21 cellular contexts compared by ENCODE assay signal in the genomic region with DNA sequence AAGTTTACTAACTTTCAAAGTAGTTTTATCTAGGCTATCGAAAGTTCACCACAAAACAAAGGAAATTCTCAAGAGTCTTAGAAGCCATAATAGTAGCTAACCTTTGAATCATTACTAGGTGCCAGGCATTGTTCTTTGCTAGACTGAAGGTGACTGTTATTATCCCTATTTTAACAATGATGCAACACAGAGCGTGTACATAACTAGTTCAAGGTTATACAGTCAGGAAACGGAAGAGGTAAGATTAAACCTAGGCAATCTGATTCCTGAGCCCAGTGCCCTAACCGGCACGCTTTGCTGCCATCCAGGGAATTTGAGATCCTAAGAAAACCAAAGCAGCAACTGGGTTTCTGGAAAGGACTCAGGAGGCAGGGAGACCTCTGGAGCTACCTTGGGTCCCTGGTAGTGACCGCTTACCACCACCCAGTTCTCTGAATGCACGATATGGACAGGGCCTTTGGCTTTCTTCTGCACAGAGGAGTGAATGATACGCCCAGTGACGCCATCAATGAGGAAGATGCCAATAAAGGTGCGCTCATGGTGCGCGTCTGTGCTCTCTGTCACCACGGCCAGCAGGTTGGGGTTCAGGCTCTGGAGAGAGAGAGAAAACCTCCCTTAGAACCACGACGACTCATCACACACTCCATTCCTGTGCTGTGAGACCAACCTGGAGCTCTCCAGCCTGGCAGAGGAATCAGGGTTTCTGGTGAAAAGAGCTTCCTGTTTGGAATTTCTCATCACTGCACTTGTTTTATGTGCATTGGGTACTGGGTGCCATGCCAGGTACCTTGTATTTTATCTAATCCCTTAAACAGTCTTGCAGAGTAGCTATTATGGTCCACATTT. TPM values are rescaled to one million over a fixed set of nuclear protein-coding genes. Genes with fewer than 3 reads are reported as not detected.
DNase-seq lines count a peak whose midpoint lies in the region; ATAC-seq, FAIRE-seq and TF ChIP-seq lines count a peak whose summit lies in the region.
"Had no signal": no experiment of that assay in that cellular context is flagged by ENCODE, and none has a peak within 500 bp of the region (broad histone marks: within the 10 kb centered on the region; RNA-seq: fewer than 3 reads in every experiment).

No MANE protein-coding gene starts in this region.

- 44 to 69% (median 45%) methylated on average over 15 of the region's 15 CpGs for WGBS in psoas muscle, 3 donors
- WGBS in upper lobe of left lung, 2 donors: 91 to 93% methylated on average over 15 of the region's 15 CpGs

- no peak for TF ChIP-seq EP300 in upper lobe of left lung (IDR thresholded peaks at IDR 0.05)

- peaks cover 47% of the 10 kb centered on the region for H3K36me3 Mint-ChIP-seq in chondrocyte (ENCODE audit: low read depth)

- H3K27me3 ChIP-seq in psoas muscle (ENCODE audit: insufficient read depth in 3 of 3, low read length in 2 of 3) (no peaks in the 10 kb centered on the region), upper lobe of left lung (no peaks in the 10 kb centered on the region)
- H3K27me3 ChIP-seq: adrenal gland, heart right ventricle, right lobe of liver, SJSA1 had no signal

- no peaks in the 10 kb centered on the region for H3K9me3 Mint-ChIP-seq in chondrocyte (ENCODE audit: low read depth)
- H3K9me3 Mint-ChIP-seq: central memory CD8-positive, alpha-beta T cell; stimulated activated memory B cell treated with anti-CD40 and anti-IgM and Interleukin-4, amounts not matched to agents 10 μg/mL and 1 μg/mL and 100 μg/mL, for 72 hours had no signal

- FAIRE-seq in RCC 7860 (lab: Jason Lieb, UNC): no peak
- FAIRE-seq: HTR-8/SVneo had no signal

- ATAC-seq in psoas muscle (peak; percentile 36 to 76 (median 70)), upper lobe of left lung (ENCODE audit: low FRiP score in 2 of 2) (no peak)
- ATAC-seq: heart right ventricle; stimulated activated memory B cell treated with anti-CD40 and anti-IgM and Interleukin-4, amounts not matched to agents 10 μg/mL and 1 μg/mL and 100 μg/mL, for 72 hours had no signal

- no peak for TF ChIP-seq CTCF in coronary artery (IDR thresholded peaks at IDR 0.05)
- no peak for TF ChIP-seq CTCF in psoas muscle (IDR thresholded peaks at IDR 0.05)
- TF ChIP-seq CTCF in chondrocyte (IDR thresholded peaks at IDR 0.05): no peak
- no peak for TF ChIP-seq CTCF in upper lobe of left lung (IDR thresholded peaks at IDR 0.05)

- H3K27ac ChIP-seq in coronary artery: no peak overlapping the region
- H3K27ac ChIP-seq in psoas muscle: peak overlapping the region; percentile 73
- no peak overlapping the region for H3K27ac ChIP-seq in upper lobe of left lung
- H3K27ac ChIP-seq: adrenal gland, heart right ventricle, right lobe of liver, SJSA1 had no signal

- no peak overlapping the region for H3K4me3 ChIP-seq in coronary artery
- no peak overlapping the region for H3K4me3 ChIP-seq in psoas muscle
- H3K4me3 ChIP-seq in upper lobe of left lung: no peak overlapping the region
- H3K4me3 ChIP-seq: adrenal gland, heart right ventricle, right lobe of liver, SJSA1 had no signal

- no peaks in the 10 kb centered on the region for H3K27me3 Mint-ChIP-seq in chondrocyte (ENCODE audit: low read depth)
- H3K27me3 Mint-ChIP-seq: central memory CD8-positive, alpha-beta T cell; stimulated activated memory B cell treated with anti-CD40 and anti-IgM and Interleukin-4, amounts not matched to agents 10 μg/mL and 1 μg/mL and 100 μg/mL, for 72 hours had no signal

- DNase-seq in HCEC 1CT: peak; percentile 10
- DNase-seq in RCC 7860 (ENCODE audit: low spot score): peak; percentile 41
- DNase-seq in coronary artery (ENCODE audit: low spot score): peak; percentile 26
- DNase-seq in psoas muscle: no peak
- DNase-seq in chondrocyte (ENCODE audit: low spot score): no peak
- DNase-seq in upper lobe of left lung: no peak
- no peak for DNase-seq in medulla oblongata (ENCODE audit: extremely low spot score)
- DNase-seq: activated CD4-positive, CD25-positive, alpha-beta regulatory T cell treated with anti-CD3 and anti-CD28 coated beads, Interleukin-2, amount 50 U/mL, for 72 hours; DND-41; effector CD4-positive, alpha-beta T cell; heart right ventricle; NCI-H1417; NCI-H2171 treated with DMSO at 0.1 percent for 48 hours; NCI-H748 treated with DMSO at 0.1 percent for 48 hours; occipital lobe; right lobe of liver had no signal

- H3K9me3 ChIP-seq in psoas muscle (no peaks in the 10 kb centered on the region), upper lobe of left lung (no peaks in the 10 kb centered on the region)
- H3K9me3 ChIP-seq: adrenal gland, heart right ventricle, right lobe of liver, SJSA1 had no signal

- H3K36me3 ChIP-seq in psoas muscle (ENCODE audit: insufficient read depth in 1 of 2, low read depth in 1 of 2) (peaks cover 9 to 84% of the 10 kb centered on the region in 2 donors), upper lobe of left lung (peaks cover 29 to 99% (median 77%) of the 10 kb centered on the region in 4 donors)

- peaks cover 4% of the 10 kb centered on the region for H3K4me1 Mint-ChIP-seq in chondrocyte (ENCODE audit: low read depth)

- H3K27ac Mint-ChIP-seq in chondrocyte (ENCODE audit: unreplicated experiment): no peak overlapping the region
- H3K27ac Mint-ChIP-seq: stimulated activated memory B cell treated with anti-CD40 and anti-IgM and Interleukin-4, amounts not matched to agents 10 μg/mL and 1 μg/mL and 100 μg/mL, for 72 hours had no signal

- no peak overlapping the region for H3K4me3 Mint-ChIP-seq in chondrocyte (ENCODE audit: unreplicated experiment)
- H3K4me3 Mint-ChIP-seq: central memory CD8-positive, alpha-beta T cell; stimulated activated memory B cell treated with anti-CD40 and anti-IgM and Interleukin-4, amounts not matched to agents 10 μg/mL and 1 μg/mL and 100 μg/mL, for 72 hours had no signal

- H3K4me1 ChIP-seq in psoas muscle (peaks cover 43% of the 10 kb centered on the region), upper lobe of left lung (peaks cover 0 to 4% (median 2%) of the 10 kb centered on the region in 4 donors)
- H3K4me1 ChIP-seq: adrenal gland, right lobe of liver, SJSA1 had no signal

- TF ChIP-seq POLR2A in upper lobe of left lung (IDR thresholded peaks at IDR 0.05): no peak

- intact Hi-C loops in psoas muscle (cut with DNase I): no loop called here

RNA-seq across cellular contexts. Expression of a gene that starts 13.1 kb away (rescaled TPM):
- total RNA-seq in psoas muscle (100 to 1,000 TPM; 109 to 185 (median 128) TPM), chondrocyte (133 to 144 TPM (median 135 TPM) in 3 replicates), upper lobe of left lung (100 to 1,000 TPM; 101 to 317 (median 135) TPM)
- polyA plus RNA-seq in psoas muscle: 100 to 1,000 TPM in 2 of 3 donors, 10 to 100 TPM in 1; 89.9 to 134 (median 118) TPM

RNA-seq across cellular contexts. Expression of a gene that starts 28.1 kb away (rescaled TPM):
- total RNA-seq in psoas muscle: 10 to 100 TPM; 31.1 to 38.5 (median 35.1) TPM
- 10 to 100 TPM; 12.7 to 29.4 (median 18.9) TPM for polyA plus RNA-seq in psoas muscle
- 51.9 to 55.6 TPM (median 55.2 TPM) in 3 replicates for total RNA-seq in chondrocyte
- total RNA-seq in upper lobe of left lung: 10 to 100 TPM; 31.7 to 65.0 (median 41.9) TPM

RNA-seq across cellular contexts. Expression of a gene that starts 28.4 kb away (rescaled TPM):
- total RNA-seq in psoas muscle (10 to 100 TPM; 19.9 to 35.8 (median 28.8) TPM), chondrocyte (16.2 to 20.4 TPM (median 17.7 TPM) in 3 replicates), upper lobe of left lung (10 to 100 TPM in 5 of 6 donors, 1 to 10 TPM in 1; 7.3 to 31.8 (median 13.9) TPM)
- polyA plus RNA-seq in psoas muscle: 100 to 1,000 TPM in 1 of 3 donors, 10 to 100 TPM in 2; 43.0 to 103 (median 43.7) TPM

Comparison
In these comparisons a context has a peak if more than half of its experiments do, and no peak if none do; other contexts are left out.
1. DNase-seq: peak in HCEC 1CT (single experiment), RCC 7860 (single experiment) and coronary artery (single experiment); none in psoas muscle (0 of 2), chondrocyte (single experiment), upper lobe of left lung (0 of 2) and medulla oblongata (single experiment).
2. ATAC-seq: peak in psoas muscle (4 of 4); none in upper lobe of left lung (0 of 2).